Comparison of ENCODE assay signal across 1 cellular context in the genomic region with DNA sequence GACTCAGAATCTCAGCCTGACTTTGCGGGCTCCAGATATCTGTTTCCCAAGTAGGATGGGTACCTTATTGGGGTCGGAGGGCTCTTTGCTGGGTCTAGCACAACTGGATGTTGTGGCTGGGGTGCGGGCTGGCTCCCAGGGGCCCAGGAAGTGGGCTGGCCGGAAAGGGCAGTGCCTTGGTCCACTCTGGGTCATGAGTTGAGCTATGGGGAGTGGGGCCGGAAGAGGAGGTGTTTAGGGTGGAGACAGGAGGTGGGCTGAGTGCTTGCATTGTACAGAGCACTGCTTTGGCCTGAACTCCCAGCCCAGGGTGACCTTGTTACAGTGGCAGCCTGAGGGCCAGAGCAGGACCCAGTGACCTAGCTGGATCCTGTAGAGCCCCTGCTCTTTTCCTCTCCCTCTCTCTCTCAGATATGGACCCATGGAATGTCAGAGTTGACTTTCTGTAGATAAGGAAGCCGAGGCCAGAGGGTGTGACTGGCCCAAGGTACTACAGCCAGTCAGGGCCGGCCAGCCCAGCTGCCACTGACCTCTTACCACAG.
TF ChIP-seq lines count a peak whose summit lies in the region.

No MANE protein-coding gene starts in this region.

TF ChIP-seq in K562, 482 proteins besides CTCF, POLR2A, EP300 and RAD21 (continued from another document and continues in another):
- TF ChIP-seq, protein P1, sequence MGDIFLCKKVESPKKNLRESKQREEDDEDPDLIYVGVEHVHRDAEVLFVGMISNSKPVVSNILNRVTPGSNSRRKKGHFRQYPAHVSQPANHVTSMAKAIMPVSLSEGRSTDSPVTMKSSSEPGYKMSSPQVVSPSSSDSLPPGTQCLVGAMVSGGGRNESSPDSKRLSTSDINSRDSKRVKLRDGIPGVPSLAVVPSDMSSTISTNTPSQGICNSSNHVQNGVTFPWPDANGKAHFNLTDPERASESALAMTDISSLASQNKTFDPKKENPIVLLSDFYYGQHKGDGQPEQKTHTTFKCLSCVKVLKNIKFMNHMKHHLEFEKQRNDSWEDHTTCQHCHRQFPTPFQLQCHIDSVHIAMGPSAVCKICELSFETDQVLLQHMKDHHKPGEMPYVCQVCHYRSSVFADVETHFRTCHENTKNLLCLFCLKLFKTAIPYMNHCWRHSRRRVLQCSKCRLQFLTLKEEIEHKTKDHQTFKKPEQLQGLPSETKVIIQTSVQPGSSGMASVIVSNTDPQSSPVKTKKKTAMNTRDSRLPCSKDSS (IDR thresholded peaks at IDR 0.05; ENCODE audit: low read depth, partially characterized antibody), result no peak
- TF ChIP-seq, protein P2, sequence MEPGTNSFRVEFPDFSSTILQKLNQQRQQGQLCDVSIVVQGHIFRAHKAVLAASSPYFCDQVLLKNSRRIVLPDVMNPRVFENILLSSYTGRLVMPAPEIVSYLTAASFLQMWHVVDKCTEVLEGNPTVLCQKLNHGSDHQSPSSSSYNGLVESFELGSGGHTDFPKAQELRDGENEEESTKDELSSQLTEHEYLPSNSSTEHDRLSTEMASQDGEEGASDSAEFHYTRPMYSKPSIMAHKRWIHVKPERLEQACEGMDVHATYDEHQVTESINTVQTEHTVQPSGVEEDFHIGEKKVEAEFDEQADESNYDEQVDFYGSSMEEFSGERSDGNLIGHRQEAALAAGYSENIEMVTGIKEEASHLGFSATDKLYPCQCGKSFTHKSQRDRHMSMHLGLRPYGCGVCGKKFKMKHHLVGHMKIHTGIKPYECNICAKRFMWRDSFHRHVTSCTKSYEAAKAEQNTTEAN (CRISPR knock-in tag; IDR thresholded peaks at IDR 0.05), result no peak
- TF ChIP-seq XRCC5 (IDR thresholded peaks at IDR 0.05; ENCODE audit: low read depth, low read length), result no peak
- TF ChIP-seq TOE1 (IDR thresholded peaks at IDR 0.05; ENCODE audit: borderline replicate concordance), result 0 out of 2 replicates have a peak, but pooled peaks have one; percentile 6
- no peak for TF ChIP-seq TOE1 (CRISPR knock-in tag; IDR thresholded peaks at IDR 0.05; ENCODE audit: borderline replicate concordance, low read depth)
- 0 out of 2 replicates have a peak, but pooled peaks have one; percentile 33 for TF ChIP-seq TEAD2 (tag; IDR thresholded peaks at IDR 0.05)
- TF ChIP-seq, protein P3, sequence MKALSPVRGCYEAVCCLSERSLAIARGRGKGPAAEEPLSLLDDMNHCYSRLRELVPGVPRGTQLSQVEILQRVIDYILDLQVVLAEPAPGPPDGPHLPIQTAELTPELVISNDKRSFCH (CRISPR knock-in tag; IDR thresholded peaks at IDR 0.05), result no peak
- TF ChIP-seq, protein P3 (tag; IDR thresholded peaks at IDR 0.05), result peak; percentile 76; the same call in 1 of the 2 replicates
- TF ChIP-seq NUFIP1 (IDR thresholded peaks at IDR 0.05; ENCODE audit: partially characterized antibody), result peak; percentile 6
- no peak for TF ChIP-seq ILF3 (IDR thresholded peaks at IDR 0.05; ENCODE audit: borderline replicate concordance)
- no peak for TF ChIP-seq ARID2 (IDR thresholded peaks at IDR 0.05)
- peak; percentile 11; the same call in 1 of the 2 replicates for TF ChIP-seq ELF1 (tag; IDR thresholded peaks at IDR 0.05)
- no peak for TF ChIP-seq MAFG (tag; conservative IDR thresholded peaks at IDR 0.05)
- no peak for TF ChIP-seq TAF7 (tag; IDR thresholded peaks at IDR 0.05)
- no peak for TF ChIP-seq FOXJ3 (CRISPR knock-in tag; IDR thresholded peaks at IDR 0.05)
- TF ChIP-seq ZNF197 (CRISPR knock-in tag; IDR thresholded peaks at IDR 0.05; ENCODE audit: low read depth), result no peak
- TF ChIP-seq NCOA1 (IDR thresholded peaks at IDR 0.05; ENCODE audit: low read depth), result no peak
- TF ChIP-seq GATA2 (CRISPR knock-in tag; IDR thresholded peaks at IDR 0.05), result no peak
- TF ChIP-seq, protein P4, sequence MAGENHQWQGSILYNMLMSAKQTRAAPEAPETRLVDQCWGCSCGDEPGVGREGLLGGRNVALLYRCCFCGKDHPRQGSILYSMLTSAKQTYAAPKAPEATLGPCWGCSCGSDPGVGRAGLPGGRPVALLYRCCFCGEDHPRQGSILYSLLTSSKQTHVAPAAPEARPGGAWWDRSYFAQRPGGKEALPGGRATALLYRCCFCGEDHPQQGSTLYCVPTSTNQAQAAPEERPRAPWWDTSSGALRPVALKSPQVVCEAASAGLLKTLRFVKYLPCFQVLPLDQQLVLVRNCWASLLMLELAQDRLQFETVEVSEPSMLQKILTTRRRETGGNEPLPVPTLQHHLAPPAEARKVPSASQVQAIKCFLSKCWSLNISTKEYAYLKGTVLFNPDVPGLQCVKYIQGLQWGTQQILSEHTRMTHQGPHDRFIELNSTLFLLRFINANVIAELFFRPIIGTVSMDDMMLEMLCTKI (IDR thresholded peaks at IDR 0.05; ENCODE audit: partially characterized antibody), result no peak
- TF ChIP-seq, protein P5, sequence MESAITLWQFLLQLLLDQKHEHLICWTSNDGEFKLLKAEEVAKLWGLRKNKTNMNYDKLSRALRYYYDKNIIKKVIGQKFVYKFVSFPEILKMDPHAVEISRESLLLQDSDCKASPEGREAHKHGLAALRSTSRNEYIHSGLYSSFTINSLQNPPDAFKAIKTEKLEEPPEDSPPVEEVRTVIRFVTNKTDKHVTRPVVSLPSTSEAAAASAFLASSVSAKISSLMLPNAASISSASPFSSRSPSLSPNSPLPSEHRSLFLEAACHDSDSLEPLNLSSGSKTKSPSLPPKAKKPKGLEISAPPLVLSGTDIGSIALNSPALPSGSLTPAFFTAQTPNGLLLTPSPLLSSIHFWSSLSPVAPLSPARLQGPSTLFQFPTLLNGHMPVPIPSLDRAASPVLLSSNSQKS (CRISPR knock-in tag; IDR thresholded peaks at IDR 0.05), result no peak
- no peak for TF ChIP-seq ZNF311 (CRISPR knock-in tag; IDR thresholded peaks at IDR 0.05)
- TF ChIP-seq BRF1 (IDR thresholded peaks at IDR 0.05; ENCODE audit: borderline replicate concordance, extremely low read depth, insufficient read length), result no peak
- TF ChIP-seq, protein P6, sequence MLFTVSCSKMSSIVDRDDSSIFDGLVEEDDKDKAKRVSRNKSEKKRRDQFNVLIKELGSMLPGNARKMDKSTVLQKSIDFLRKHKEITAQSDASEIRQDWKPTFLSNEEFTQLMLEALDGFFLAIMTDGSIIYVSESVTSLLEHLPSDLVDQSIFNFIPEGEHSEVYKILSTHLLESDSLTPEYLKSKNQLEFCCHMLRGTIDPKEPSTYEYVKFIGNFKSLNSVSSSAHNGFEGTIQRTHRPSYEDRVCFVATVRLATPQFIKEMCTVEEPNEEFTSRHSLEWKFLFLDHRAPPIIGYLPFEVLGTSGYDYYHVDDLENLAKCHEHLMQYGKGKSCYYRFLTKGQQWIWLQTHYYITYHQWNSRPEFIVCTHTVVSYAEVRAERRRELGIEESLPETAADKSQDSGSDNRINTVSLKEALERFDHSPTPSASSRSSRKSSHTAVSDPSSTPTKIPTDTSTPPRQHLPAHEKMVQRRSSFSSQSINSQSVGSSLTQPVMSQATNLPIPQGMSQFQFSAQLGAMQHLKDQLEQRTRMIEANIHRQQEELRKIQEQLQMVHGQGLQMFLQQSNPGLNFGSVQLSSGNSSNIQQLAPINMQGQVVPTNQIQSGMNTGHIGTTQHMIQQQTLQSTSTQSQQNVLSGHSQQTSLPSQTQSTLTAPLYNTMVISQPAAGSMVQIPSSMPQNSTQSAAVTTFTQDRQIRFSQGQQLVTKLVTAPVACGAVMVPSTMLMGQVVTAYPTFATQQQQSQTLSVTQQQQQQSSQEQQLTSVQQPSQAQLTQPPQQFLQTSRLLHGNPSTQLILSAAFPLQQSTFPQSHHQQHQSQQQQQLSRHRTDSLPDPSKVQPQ (CRISPR knock-in tag; IDR thresholded peaks at IDR 0.05; ENCODE audit: borderline replicate concordance), result no peak
- TF ChIP-seq SETDB1 (IDR thresholded peaks at IDR 0.05; ENCODE audit: low read length), result no peak
- TF ChIP-seq, protein P7, sequence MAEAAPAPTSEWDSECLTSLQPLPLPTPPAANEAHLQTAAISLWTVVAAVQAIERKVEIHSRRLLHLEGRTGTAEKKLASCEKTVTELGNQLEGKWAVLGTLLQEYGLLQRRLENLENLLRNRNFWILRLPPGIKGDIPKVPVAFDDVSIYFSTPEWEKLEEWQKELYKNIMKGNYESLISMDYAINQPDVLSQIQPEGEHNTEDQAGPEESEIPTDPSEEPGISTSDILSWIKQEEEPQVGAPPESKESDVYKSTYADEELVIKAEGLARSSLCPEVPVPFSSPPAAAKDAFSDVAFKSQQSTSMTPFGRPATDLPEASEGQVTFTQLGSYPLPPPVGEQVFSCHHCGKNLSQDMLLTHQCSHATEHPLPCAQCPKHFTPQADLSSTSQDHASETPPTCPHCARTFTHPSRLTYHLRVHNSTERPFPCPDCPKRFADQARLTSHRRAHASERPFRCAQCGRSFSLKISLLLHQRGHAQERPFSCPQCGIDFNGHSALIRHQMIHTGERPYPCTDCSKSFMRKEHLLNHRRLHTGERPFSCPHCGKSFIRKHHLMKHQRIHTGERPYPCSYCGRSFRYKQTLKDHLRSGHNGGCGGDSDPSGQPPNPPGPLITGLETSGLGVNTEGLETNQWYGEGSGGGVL (CRISPR knock-in tag; IDR thresholded peaks at IDR 0.05), result no peak
- TF ChIP-seq DNMT1 (IDR thresholded peaks at IDR 0.05), result no peak
- TF ChIP-seq, protein P8, sequence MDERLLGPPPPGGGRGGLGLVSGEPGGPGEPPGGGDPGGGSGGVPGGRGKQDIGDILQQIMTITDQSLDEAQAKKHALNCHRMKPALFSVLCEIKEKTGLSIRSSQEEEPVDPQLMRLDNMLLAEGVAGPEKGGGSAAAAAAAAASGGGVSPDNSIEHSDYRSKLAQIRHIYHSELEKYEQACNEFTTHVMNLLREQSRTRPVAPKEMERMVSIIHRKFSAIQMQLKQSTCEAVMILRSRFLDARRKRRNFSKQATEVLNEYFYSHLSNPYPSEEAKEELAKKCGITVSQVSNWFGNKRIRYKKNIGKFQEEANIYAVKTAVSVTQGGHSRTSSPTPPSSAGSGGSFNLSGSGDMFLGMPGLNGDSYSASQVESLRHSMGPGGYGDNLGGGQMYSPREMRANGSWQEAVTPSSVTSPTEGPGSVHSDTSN (CRISPR knock-in tag; IDR thresholded peaks at IDR 0.05; ENCODE audit: low read depth), result no peak
- TF ChIP-seq, protein P8 (tag; conservative IDR thresholded peaks at IDR 0.05; ENCODE audit: low read depth), result no peak
- TF ChIP-seq, protein P9, sequence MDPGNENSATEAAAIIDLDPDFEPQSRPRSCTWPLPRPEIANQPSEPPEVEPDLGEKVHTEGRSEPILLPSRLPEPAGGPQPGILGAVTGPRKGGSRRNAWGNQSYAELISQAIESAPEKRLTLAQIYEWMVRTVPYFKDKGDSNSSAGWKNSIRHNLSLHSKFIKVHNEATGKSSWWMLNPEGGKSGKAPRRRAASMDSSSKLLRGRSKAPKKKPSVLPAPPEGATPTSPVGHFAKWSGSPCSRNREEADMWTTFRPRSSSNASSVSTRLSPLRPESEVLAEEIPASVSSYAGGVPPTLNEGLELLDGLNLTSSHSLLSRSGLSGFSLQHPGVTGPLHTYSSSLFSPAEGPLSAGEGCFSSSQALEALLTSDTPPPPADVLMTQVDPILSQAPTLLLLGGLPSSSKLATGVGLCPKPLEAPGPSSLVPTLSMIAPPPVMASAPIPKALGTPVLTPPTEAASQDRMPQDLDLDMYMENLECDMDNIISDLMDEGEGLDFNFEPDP (CRISPR knock-in tag; IDR thresholded peaks at IDR 0.05), result no peak
- no peak for TF ChIP-seq CAMTA2 (CRISPR knock-in tag; conservative IDR thresholded peaks at IDR 0.05)
- peak in 1 of 2 experiments; percentile 20; a peak in 1 of 3 replicates for TF ChIP-seq CBX3 (IDR thresholded peaks at IDR 0.05; ENCODE audit: borderline replicate concordance in 1 of 2, low read length in 2 of 2)
- TF ChIP-seq, protein P10, sequence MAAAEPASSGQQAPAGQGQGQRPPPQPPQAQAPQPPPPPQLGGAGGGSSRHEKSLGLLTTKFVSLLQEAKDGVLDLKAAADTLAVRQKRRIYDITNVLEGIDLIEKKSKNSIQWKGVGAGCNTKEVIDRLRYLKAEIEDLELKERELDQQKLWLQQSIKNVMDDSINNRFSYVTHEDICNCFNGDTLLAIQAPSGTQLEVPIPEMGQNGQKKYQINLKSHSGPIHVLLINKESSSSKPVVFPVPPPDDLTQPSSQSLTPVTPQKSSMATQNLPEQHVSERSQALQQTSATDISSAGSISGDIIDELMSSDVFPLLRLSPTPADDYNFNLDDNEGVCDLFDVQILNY (CRISPR knock-in tag; IDR thresholded peaks at IDR 0.05), result no peak
- TF ChIP-seq SAFB (IDR thresholded peaks at IDR 0.05; ENCODE audit: borderline replicate concordance, low read depth, low read length), result no peak
- TF ChIP-seq ZNF77 (CRISPR knock-in tag; IDR thresholded peaks at IDR 0.05), result no peak
- TF ChIP-seq TGIF2 (CRISPR knock-in tag; IDR thresholded peaks at IDR 0.05), result no peak
- no peak for TF ChIP-seq POLR2B (IDR thresholded peaks at IDR 0.05; ENCODE audit: low read depth, partially characterized antibody)
- TF ChIP-seq ZFPM2 (CRISPR knock-in tag; IDR thresholded peaks at IDR 0.05), result no peak
- TF ChIP-seq U2AF2 (optimal IDR thresholded peaks at IDR 0.05; ENCODE audit: low read depth, low read length), result no peak
- TF ChIP-seq, protein P11, sequence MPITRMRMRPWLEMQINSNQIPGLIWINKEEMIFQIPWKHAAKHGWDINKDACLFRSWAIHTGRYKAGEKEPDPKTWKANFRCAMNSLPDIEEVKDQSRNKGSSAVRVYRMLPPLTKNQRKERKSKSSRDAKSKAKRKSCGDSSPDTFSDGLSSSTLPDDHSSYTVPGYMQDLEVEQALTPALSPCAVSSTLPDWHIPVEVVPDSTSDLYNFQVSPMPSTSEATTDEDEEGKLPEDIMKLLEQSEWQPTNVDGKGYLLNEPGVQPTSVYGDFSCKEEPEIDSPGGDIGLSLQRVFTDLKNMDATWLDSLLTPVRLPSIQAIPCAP (CRISPR knock-in tag; IDR thresholded peaks at IDR 0.05; ENCODE audit: borderline replicate concordance), result no peak
